ENCODE assay signal across 1 cellular context in the genomic region with DNA sequence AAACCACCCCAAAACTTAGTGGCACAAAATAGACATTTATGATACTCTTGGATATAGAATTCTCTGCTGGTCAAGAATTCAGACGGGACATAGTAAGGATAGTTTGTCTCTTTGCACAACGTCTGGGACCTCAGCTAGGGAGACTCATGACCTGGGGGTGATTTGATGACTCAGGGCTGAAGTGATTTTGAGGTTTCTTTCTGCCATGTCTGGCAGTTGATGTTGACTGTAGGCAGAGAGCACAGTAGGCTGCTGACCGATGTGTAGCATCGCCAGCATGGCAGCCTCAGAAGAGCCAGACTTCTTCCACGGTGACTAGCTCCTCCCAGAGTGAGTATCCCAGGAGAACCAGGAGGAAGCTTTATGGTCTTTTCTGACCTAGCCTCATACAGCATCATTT.
TF ChIP-seq lines count a peak whose summit lies in the region.

No MANE protein-coding gene starts in this region.

TF ChIP-seq in IMR-90, 13 proteins besides CTCF, POLR2A, EP300 and RAD21 (continued from another document):
- TF ChIP-seq, protein P1, sequence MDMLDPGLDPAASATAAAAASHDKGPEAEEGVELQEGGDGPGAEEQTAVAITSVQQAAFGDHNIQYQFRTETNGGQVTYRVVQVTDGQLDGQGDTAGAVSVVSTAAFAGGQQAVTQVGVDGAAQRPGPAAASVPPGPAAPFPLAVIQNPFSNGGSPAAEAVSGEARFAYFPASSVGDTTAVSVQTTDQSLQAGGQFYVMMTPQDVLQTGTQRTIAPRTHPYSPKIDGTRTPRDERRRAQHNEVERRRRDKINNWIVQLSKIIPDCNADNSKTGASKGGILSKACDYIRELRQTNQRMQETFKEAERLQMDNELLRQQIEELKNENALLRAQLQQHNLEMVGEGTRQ (IDR thresholded peaks at IDR 0.05; ENCODE audit: low read depth, low read length) = no peak
- TF ChIP-seq SMC3 (IDR thresholded peaks at IDR 0.05; ENCODE audit: low read depth, low read length) (no peak; the same call in 1 of the 2 replicates), MAZ (IDR thresholded peaks at IDR 0.05; ENCODE audit: borderline replicate concordance, low read depth, low read length) (no peak), FOS (IDR thresholded peaks at IDR 0.05; ENCODE audit: low read depth, low read length) (peak; percentile 57; the same call in 1 of the 2 replicates), MXI1 (IDR thresholded peaks at IDR 0.05; ENCODE audit: borderline replicate concordance, low read depth, low read length) (no peak), CHD1 (IDR thresholded peaks at IDR 0.05; ENCODE audit: low read depth, low read length) (no peak), CEBPB (IDR thresholded peaks at IDR 0.05; ENCODE audit: low read depth, low read length) (peak; percentile 48)
